In genomic region chr7:131664570-131664969, GRCh38 we compare ENCODE assay signal across 22 cellular contexts.
DNase-seq lines count a peak whose midpoint lies in the region; ATAC-seq, FAIRE-seq and TF ChIP-seq lines count a peak whose summit lies in the region.
"Had no signal": no experiment of that assay in that cellular context is flagged by ENCODE, and none has a peak within 500 bp of the region (broad histone marks: within the 10 kb centered on the region; RNA-seq: fewer than 3 reads in every experiment).

No MANE protein-coding gene starts in this region.

- ATAC-seq in right cardiac atrium, result peak; percentile 41 to 56
- ATAC-seq in sciatic nerve, result no peak
- ATAC-seq in activated CD4-positive, CD25-positive, alpha-beta regulatory T cell treated with anti-CD3 and anti-CD28 coated beads, Interleukin-2, amount 50 U/mL, for 24 hours, result no peak
- ATAC-seq: CD8-positive, alpha-beta T cell had no signal

- no peaks in the 10 kb centered on the region for H4K20me1 ChIP-seq in endothelial cell of umbilical vein (replicated peaks; ENCODE audit: control insufficient read depth, extremely low read depth, insufficient read depth, low read length)
- H4K20me1 ChIP-seq: BLaER1 treated with 17β-estradiol and CSF1 and Interleukin-3, amounts not matched to agents 10 nM and 100 nM had no signal

- peak; percentile 26 for FAIRE-seq in endothelial cell of umbilical vein (lab: Jason Lieb, UNC)
- FAIRE-seq: A549, D721Med, G401.6, GM12891 had no signal

- H3K4me1 ChIP-seq in right cardiac atrium (ENCODE audit: control insufficient read depth, insufficient read depth, low read length) (no peaks in the 10 kb centered on the region), endothelial cell of umbilical vein (ENCODE audit: control insufficient read depth, extremely low read depth, insufficient read depth, low read length) (no peaks in the 10 kb centered on the region)
- H3K4me1 ChIP-seq: A549; BLaER1 treated with 17β-estradiol and CSF1 and Interleukin-3, amounts not matched to agents 10 nM and 100 nM; Caco-2 had no signal

- POLR2A ChIA-PET in endothelial cell of umbilical vein (lab: Charles Lee), result no interaction called here

- no peak for TF ChIP-seq POLR2A in endothelial cell of umbilical vein (IDR thresholded peaks at IDR 0.05; ENCODE audit: low read depth, low read length)

- no peaks in the 10 kb centered on the region for H3K36me3 ChIP-seq in endothelial cell of umbilical vein (ENCODE audit: control insufficient read depth in 2 of 2, extremely low read depth in 1 of 2, insufficient read depth in 2 of 2, low read length in 2 of 2)
- H3K36me3 ChIP-seq: BLaER1 treated with 17β-estradiol and CSF1 and Interleukin-3, amounts not matched to agents 10 nM and 100 nM had no signal

- H3K4me2 ChIP-seq in endothelial cell of umbilical vein (ENCODE audit: insufficient read depth, low read length), result no peak overlapping the region
- H3K4me2 ChIP-seq: A549; BLaER1 treated with 17β-estradiol and CSF1 and Interleukin-3, amounts not matched to agents 10 nM and 100 nM had no signal

- BruUV-seq in endothelial cell of umbilical vein (replicated peaks; lab: Mats Ljungman, UMichigan), result no TSS peak

- H3K4me3 ChIP-seq in right cardiac atrium (ENCODE audit: low read length) (no peak overlapping the region), endothelial cell of umbilical vein (replicated peaks in 1 of 3; ENCODE audit: insufficient read depth in 1 of 3, low read depth in 1 of 3, low read length in 3 of 3) (no peak overlapping the region)
- H3K4me3 ChIP-seq: A549; BLaER1 treated with 17β-estradiol and CSF1 and Interleukin-3, amounts not matched to agents 10 nM and 100 nM had no signal

- intact Hi-C loops in right cardiac atrium (cut with DNase I) (no loop called here), cardiac septum (cut with DNase I) (no loop called here), endothelial cell of umbilical vein (cut with micrococcal nuclease) (no loop called here), sciatic nerve (cut with DNase I) (no loop called here)

- H2AFZ ChIP-seq in endothelial cell of umbilical vein (ENCODE audit: low read depth, low read length), result no peak overlapping the region

- H3K79me2 ChIP-seq in endothelial cell of umbilical vein (ENCODE audit: control insufficient read depth, insufficient read depth, low read length), result no peaks in the 10 kb centered on the region

- dilution Hi-C loops in endothelial cell of umbilical vein (cut with MboI; ENCODE audit: extremely low pct_ligation_motif_present, low sequenced_read_pairs), result no loop called here

- CTCF ChIA-PET in endothelial cell of umbilical vein (lab: Charles Lee), result interaction anchor here (1.2 kb wide), 1 partner anchor 24 kb away, joined by 3 read pairs; no protein-coding TSS in a partner anchor

- H3K27me3 ChIP-seq in right cardiac atrium (ENCODE audit: control insufficient read depth, insufficient read depth), result no peaks in the 10 kb centered on the region
- H3K27me3 ChIP-seq in endothelial cell of umbilical vein (ENCODE audit: control insufficient read depth in 2 of 2, insufficient read depth in 2 of 2, low read length in 2 of 2), result no peaks in the 10 kb centered on the region
- H3K27me3 ChIP-seq: BLaER1 treated with 17β-estradiol and CSF1 and Interleukin-3, amounts not matched to agents 10 nM and 100 nM had no signal

- no peak overlapping the region for H3K9ac ChIP-seq in endothelial cell of umbilical vein (replicated peaks; ENCODE audit: extremely low read depth, insufficient read depth, low read length)
- H3K9ac ChIP-seq: BLaER1 treated with 17β-estradiol and CSF1 and Interleukin-3, amounts not matched to agents 10 nM and 100 nM had no signal

- H3K9me3 ChIP-seq in right cardiac atrium (ENCODE audit: control insufficient read depth, low read length) (no peaks in the 10 kb centered on the region), endothelial cell of umbilical vein (replicated peaks; ENCODE audit: control insufficient read depth, insufficient read depth, low read length) (no peaks in the 10 kb centered on the region)
- H3K9me3 ChIP-seq: A549, Caco-2 had no signal

- H3K27ac ChIP-seq in right cardiac atrium (ENCODE audit: low read length) (no peak overlapping the region), endothelial cell of umbilical vein (ENCODE audit: insufficient read depth, low read depth, low read length) (no peak overlapping the region)
- H3K27ac ChIP-seq: 22Rv1; A549; BLaER1 treated with 17β-estradiol and CSF1 and Interleukin-3, amounts not matched to agents 10 nM and 100 nM; C4-2B had no signal

- no peak for DNase-seq in right cardiac atrium
- DNase-seq in cardiac septum (ENCODE audit: low spot score), result no peak
- peak; percentile 88 for DNase-seq in endothelial cell of umbilical vein (ENCODE audit: low read depth, low spot score)
- DNase-seq in left kidney (ENCODE audit: low read depth, low spot score), result peak; percentile 42
- peak; percentile 19 for DNase-seq in sciatic nerve (ENCODE audit: low spot score)
- DNase-seq in NOMO-1 treated with DMSO at 0.1 percent for 48 hours (lab: John Stamatoyannopoulos, UW; ENCODE audit: unreplicated experiment), result no peak
- DNase-seq in NOMO-1 treated with dmso at 0.1 percent for 144 hours (lab: John Stamatoyannopoulos, UW; ENCODE audit: unreplicated experiment), result no peak
- DNase-seq: AML-193; Caco-2; Calu3; CD4-positive, alpha-beta T cell; CD8-positive, alpha-beta T cell; DMS79 treated with DMSO at 0.1 percent for 48 hours; GF-D8 had no signal

- no peak for TF ChIP-seq CTCF in endothelial cell of umbilical vein (IDR thresholded peaks at IDR 0.05; ENCODE audit: extremely low read depth in 1 of 2, insufficient read depth in 1 of 2, low read depth in 1 of 2, low read length in 2 of 2)

- H3K9me1 ChIP-seq in endothelial cell of umbilical vein (replicated peaks; ENCODE audit: control insufficient read depth, extremely low read depth, insufficient read depth, low read length), result no peaks in the 10 kb centered on the region

- WGBS in right cardiac atrium, result 76% methylated on average over 5 of the region's 5 CpGs

TF ChIP-seq in endothelial cell of umbilical vein, 7 proteins besides CTCF, POLR2A, EP300 and RAD21:
- TF ChIP-seq FOS (IDR thresholded peaks at IDR 0.05; ENCODE audit: borderline replicate concordance, insufficient read depth, low read length) (no peak), MYC (IDR thresholded peaks at IDR 0.05; ENCODE audit: low read depth, low read length) (no peak), GATA2 (IDR thresholded peaks at IDR 0.05; ENCODE audit: insufficient read depth, insufficient read length, low read depth, low read length) (no peak), EZH2 (IDR thresholded peaks at IDR 0.05; ENCODE audit: borderline replicate concordance, low read depth, low read length, severe bottlenecking) (no peak), MAX (IDR thresholded peaks at IDR 0.05; ENCODE audit: insufficient read depth, insufficient read length) (no peak), JUN (IDR thresholded peaks at IDR 0.05; ENCODE audit: borderline replicate concordance, insufficient read depth, insufficient read length, low read depth) (no peak), POLR2AphosphoS5 (IDR thresholded peaks at IDR 0.05; ENCODE audit: insufficient read depth, low read depth, low read length) (no peak)

Comparison
In these comparisons a context has a peak if more than half of its experiments do, and no peak if none do; other contexts are left out.
1. ATAC-seq: peak in right cardiac atrium (2 of 2); none in sciatic nerve (single experiment) and activated CD4-positive, CD25-positive, alpha-beta regulatory T cell treated with anti-CD3 and anti-CD28 coated beads, Interleukin-2, amount 50 U/mL, for 24 hours (0 of 2).
2. DNase-seq: peak in endothelial cell of umbilical vein (single experiment), left kidney (single experiment) and sciatic nerve (single experiment); none in right cardiac atrium (0 of 3), cardiac septum (single experiment), NOMO-1 treated with DMSO at 0.1 percent for 48 hours (single experiment) and NOMO-1 treated with dmso at 0.1 percent for 144 hours (single experiment).